ENCODE assay signal across 8 cellular contexts in genomic region chr11:77471520-77472234, GRCh38. TPM values are rescaled to one million over a fixed set of nuclear protein-coding genes. Genes with fewer than 3 reads are reported as not detected.
DNase-seq lines count a peak whose midpoint lies in the region; ATAC-seq lines count a peak whose summit lies in the region.

No MANE protein-coding gene starts in this region.

- peak overlapping the region in 8 of 10 donors; percentile 12 to 91 (median 72) for H3K27ac Mint-ChIP-seq in naive thymus-derived CD8-positive, alpha-beta T cell

- H3K4me3 Mint-ChIP-seq in naive thymus-derived CD8-positive, alpha-beta T cell = peak overlapping the region; percentile 65 to 93 (median 82)

- POLR2A ChIA-PET in naive thymus-derived CD8-positive, alpha-beta T cell (lab: Charles Lee) = no interaction called here

- peaks cover 14 to 30% (median 23%) of the 10 kb centered on the region in 4 donors for H3K4me1 Mint-ChIP-seq in naive thymus-derived CD8-positive, alpha-beta T cell

- DNase-seq in SHP77 (lab: John Stamatoyannopoulos, UW) (peak; percentile 11 to 13), SHP77 treated with DMSO at 0.1 percent for 48 hours (lab: John Stamatoyannopoulos, UW) (no peak), NCI-H345 treated with DMSO at 0.1 percent for 48 hours (lab: John Stamatoyannopoulos, UW; ENCODE audit: unreplicated experiment) (peak; percentile 2), astrocyte of the hippocampus (ENCODE audit: low read depth, low spot score) (peak; percentile 17), dedifferentiated amniotic fluid mesenchymal stem cell (ENCODE audit: extremely low spot score) (no peak)
- DNase-seq in naive thymus-derived CD8-positive, alpha-beta T cell = peak in 1 of 10 donors; percentile 28
- DNase-seq in NK-92 treated with Interleukin-12 subunit alpha and Interleukin-12 subunit beta, amount 100 ng/mL, for 24 hours (lab: John Stamatoyannopoulos, UW) = no peak

- H3K9me3 Mint-ChIP-seq in naive thymus-derived CD8-positive, alpha-beta T cell = no peaks in the 10 kb centered on the region

- no peaks in the 10 kb centered on the region for H3K36me3 Mint-ChIP-seq in naive thymus-derived CD8-positive, alpha-beta T cell

- no peak for ATAC-seq in naive thymus-derived CD8-positive, alpha-beta T cell
- no peak for ATAC-seq in GM21515 (IDR thresholded peaks at IDR 0.05; ENCODE audit: unreplicated experiment)

- H3K27me3 Mint-ChIP-seq in naive thymus-derived CD8-positive, alpha-beta T cell = peaks cover 0 to 2% (median 0%) of the 10 kb centered on the region in 5 donors

RNA-seq across cellular contexts. Expression of gene PAK1, which starts 2.2 kb away (rescaled TPM):
- total RNA-seq in naive thymus-derived CD8-positive, alpha-beta T cell = 10 to 100 TPM; 24.4 to 28.9 TPM
- polyA plus RNA-seq in naive thymus-derived CD8-positive, alpha-beta T cell = 10 to 100 TPM; 17.2 to 24.2 (median 21.6) TPM

Comparison
In these comparisons a context has a peak if more than half of its experiments do, and no peak if none do; other contexts are left out.
1. DNase-seq: peak in SHP77 (2 of 2), NCI-H345 treated with DMSO at 0.1 percent for 48 hours (single experiment) and astrocyte of the hippocampus (single experiment); none in SHP77 treated with DMSO at 0.1 percent for 48 hours (single experiment), dedifferentiated amniotic fluid mesenchymal stem cell (single experiment) and NK-92 treated with Interleukin-12 subunit alpha and Interleukin-12 subunit beta, amount 100 ng/mL, for 24 hours (single experiment).